Comparison of ENCODE assay signal across 34 cellular contexts in the genomic region with DNA sequence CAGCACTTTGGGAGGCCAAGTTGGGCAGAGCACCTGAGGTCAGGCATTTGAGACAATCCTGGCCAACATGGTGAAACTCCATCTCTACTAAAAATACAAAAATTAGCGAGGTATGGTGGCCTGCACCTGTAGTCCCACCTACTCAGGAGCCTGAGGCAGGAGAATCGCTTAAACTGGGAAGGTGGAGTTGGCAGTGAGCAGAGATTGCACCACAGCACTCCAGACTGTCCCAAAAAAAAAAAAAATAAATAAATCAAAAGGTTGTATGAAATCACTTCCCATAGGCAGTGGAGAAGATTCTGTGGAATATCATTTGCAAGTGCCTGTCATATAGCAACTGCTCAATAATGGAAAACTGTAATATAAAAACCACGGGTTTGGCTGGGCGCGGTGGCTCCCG.
A peak's percentile ranks its signal among the peaks of the same experiment; 100 is the strongest.
DNase-seq lines count a peak whose midpoint lies in the region; ATAC-seq, FAIRE-seq and TF ChIP-seq lines count a peak whose summit lies in the region.
"Had no signal": no experiment of that assay in that cellular context is flagged by ENCODE, and none has a peak within 500 bp of the region (broad histone marks: within the 10 kb centered on the region; RNA-seq: fewer than 3 reads in every experiment).

No MANE protein-coding gene starts in this region.

- H3K4me2 ChIP-seq in HepG2 (ENCODE audit: low read depth, low read length), result no peak overlapping the region
- H3K4me2 ChIP-seq: A549, BLaER1 had no signal

- DNase-seq in MCF 10A (ENCODE audit: unreplicated experiment) (peak; percentile 8), breast epithelium (ENCODE audit: low spot score in 2 of 2) (no peak), right lobe of liver (peak in 1 of 3 donors; percentile 53), HepG2 (ENCODE audit: low spot score) (no peak), left lobe of liver (ENCODE audit: low spot score) (no peak)
- no peak for DNase-seq in CD4-positive, alpha-beta T cell
- DNase-seq: 8988T; ACHN; AML-193; BE2C; C1 segment of cervical spinal cord; Caco-2; Calu3; CD4-positive, alpha-beta memory T cell; CD4-positive, CD25-positive, alpha-beta regulatory T cell; CD8-positive, alpha-beta memory T cell; CD8-positive, alpha-beta T cell; COR-L47; DMS 273 treated with DMSO at 0.1 percent for 48 hours; DMS153; DMS53; DMS79; DMS79 treated with DMSO at 0.1 percent for 48 hours; DND-41; EL had no signal

- BruUV-seq in MCF 10A (replicated peaks; lab: Mats Ljungman, UMichigan), result no TSS peak
- BruUV-seq in HepG2 (replicated peaks; lab: Mats Ljungman, UMichigan), result no TSS peak

- TF ChIP-seq EP300 in HepG2 (IDR thresholded peaks at IDR 0.05; ENCODE audit: low read depth in 2 of 2, low read length in 2 of 2) (no peak), HepG2 (CRISPR knock-in tag; IDR thresholded peaks at IDR 0.05; ENCODE audit: borderline replicate concordance) (no peak)

- H4K20me1 ChIP-seq in HepG2 (ENCODE audit: insufficient read depth, low read length), result no peaks in the 10 kb centered on the region
- H4K20me1 ChIP-seq: BLaER1; BLaER1 treated with 17β-estradiol and CSF1 and Interleukin-3, amounts not matched to agents 10 nM and 100 nM had no signal

- no peaks in the 10 kb centered on the region for H3K27me3 Mint-ChIP-seq in MCF 10A (ENCODE audit: insufficient read depth, unreplicated experiment)
- H3K27me3 Mint-ChIP-seq in CD4-positive, alpha-beta T cell, result no peaks in the 10 kb centered on the region
- H3K27me3 Mint-ChIP-seq: CD4-positive, alpha-beta memory T cell had no signal

- no peaks in the 10 kb centered on the region for H3K9me3 Mint-ChIP-seq in MCF 10A (ENCODE audit: unreplicated experiment)
- no peaks in the 10 kb centered on the region for H3K9me3 Mint-ChIP-seq in CD4-positive, alpha-beta T cell
- H3K9me3 Mint-ChIP-seq: CD4-positive, alpha-beta memory T cell; CD4-positive, CD25-positive, alpha-beta regulatory T cell; CD8-positive, alpha-beta memory T cell; CD8-positive, alpha-beta T cell had no signal

- POLR2A ChIA-PET in MCF 10A (lab: Yijun Ruan, JAX) (interaction anchor here (0.7 to 0.8 kb wide), 2 partner anchors 142 to 435 kb away, joined by 3 to 4 read pairs; no protein-coding TSS in a partner anchor), HepG2 (lab: Yijun Ruan, JAX) (no interaction called here)
- POLR2A ChIA-PET in CD4-positive, alpha-beta T cell (lab: Charles Lee), result no interaction called here

- in situ Hi-C loops in HepG2 (cut with HindIII; ENCODE audit: extremely low pct_ligation_motif_present, low pct_unique_long_range_greater_than_20kb), result no loop called here

- no peak overlapping the region for H3K4me3 Mint-ChIP-seq in MCF 10A (ENCODE audit: unreplicated experiment)
- no peak overlapping the region for H3K4me3 Mint-ChIP-seq in CD4-positive, alpha-beta T cell
- H3K4me3 Mint-ChIP-seq: B cell; CD14-positive monocyte; CD4-positive, alpha-beta memory T cell; CD4-positive, CD25-positive, alpha-beta regulatory T cell; CD8-positive, alpha-beta memory T cell; CD8-positive, alpha-beta T cell had no signal

- H3K36me3 Mint-ChIP-seq in MCF 10A (ENCODE audit: insufficient read depth, unreplicated experiment), result no peaks in the 10 kb centered on the region
- no peaks in the 10 kb centered on the region for H3K36me3 Mint-ChIP-seq in CD4-positive, alpha-beta T cell (ENCODE audit: low read depth)
- H3K36me3 Mint-ChIP-seq: CD14-positive monocyte; CD4-positive, alpha-beta memory T cell; CD4-positive, CD25-positive, alpha-beta regulatory T cell; CD8-positive, alpha-beta memory T cell; CD8-positive, alpha-beta T cell had no signal

- CTCF ChIA-PET in MCF 10A (lab: Yijun Ruan, JAX) (interaction anchor here (0.7 to 10.1 kb wide), 5 partner anchors 63 to 283 kb away, joined by 3 to 98 read pairs (median 4); no protein-coding TSS in a partner anchor), HepG2 (lab: Yijun Ruan, JAX; ENCODE audit: low intra/inter-chr PET ratio, low total read pairs) (no interaction called here)
- CTCF ChIA-PET in CD4-positive, alpha-beta T cell (lab: Charles Lee), result no interaction called here

- intact Hi-C loops in MCF 10A (cut with micrococcal nuclease), result no loop called here
- intact Hi-C loops in breast epithelium (cut with DNase I; ENCODE audit: low total_unique reads), result loop anchor here (10.0 kb wide), 1 partner anchor 151 kb away; no protein-coding TSS in a partner anchor
- intact Hi-C loops in right lobe of liver (cut with DNase I), result no loop called here
- intact Hi-C loops in HepG2 (cut with micrococcal nuclease; ENCODE audit: unreplicated experiment), result no loop called here
- intact Hi-C loops in CD4-positive, alpha-beta T cell (cut with DNase I, micrococcal nuclease), result no loop called here

- H3K27me3 ChIP-seq in breast epithelium (no peaks in the 10 kb centered on the region), right lobe of liver (no peaks in the 10 kb centered on the region), HepG2 (ENCODE audit: control insufficient read depth in 1 of 2, insufficient read depth in 2 of 2, low read length in 2 of 2) (no peaks in the 10 kb centered on the region)
- no peaks in the 10 kb centered on the region for H3K27me3 ChIP-seq in CD4-positive, alpha-beta T cell (ENCODE audit: control insufficient read depth, insufficient read depth, low read length)
- H3K27me3 ChIP-seq: BE2C; BLaER1; BLaER1 treated with 17β-estradiol and CSF1 and Interleukin-3, amounts not matched to agents 10 nM and 100 nM had no signal

- H3K9ac ChIP-seq in HepG2 (ENCODE audit: insufficient read depth, low read depth, low read length), result no peak overlapping the region
- H3K9ac ChIP-seq: BLaER1; BLaER1 treated with 17β-estradiol and CSF1 and Interleukin-3, amounts not matched to agents 10 nM and 100 nM had no signal

- H3K9me3 ChIP-seq in breast epithelium (no peaks in the 10 kb centered on the region), right lobe of liver (no peaks in the 10 kb centered on the region), HepG2 (ENCODE audit: low read length) (no peaks in the 10 kb centered on the region)
- H3K9me3 ChIP-seq in CD4-positive, alpha-beta T cell (ENCODE audit: control insufficient read depth, low read length), result no peaks in the 10 kb centered on the region
- H3K9me3 ChIP-seq: A549; BE2C; BLaER1; BLaER1 treated with 17β-estradiol and CSF1 and Interleukin-3, amounts not matched to agents 10 nM and 100 nM; Caco-2 had no signal

- no peak overlapping the region for H2AFZ ChIP-seq in HepG2 (ENCODE audit: low read length)

- H3K4me3 ChIP-seq in breast epithelium (no peak overlapping the region), right lobe of liver (no peak overlapping the region), HepG2 (replicated peaks in 1 of 3; ENCODE audit: insufficient read depth in 1 of 3, low read depth in 2 of 3, low read length in 3 of 3) (no peak overlapping the region)
- H3K4me3 ChIP-seq: A549; BLaER1; BLaER1 treated with 17β-estradiol and CSF1 and Interleukin-3, amounts not matched to agents 10 nM and 100 nM had no signal

- no peak overlapping the region for H3K27ac Mint-ChIP-seq in MCF 10A (ENCODE audit: low read depth, unreplicated experiment)
- no peak overlapping the region for H3K27ac Mint-ChIP-seq in CD4-positive, alpha-beta T cell
- H3K27ac Mint-ChIP-seq: B cell; CD14-positive monocyte; CD4-positive, alpha-beta memory T cell; CD4-positive, CD25-positive, alpha-beta regulatory T cell; CD8-positive, alpha-beta memory T cell; CD8-positive, alpha-beta T cell had no signal

- H3K4me1 Mint-ChIP-seq in MCF 10A (ENCODE audit: insufficient read depth, unreplicated experiment), result no peaks in the 10 kb centered on the region
- no peaks in the 10 kb centered on the region for H3K4me1 Mint-ChIP-seq in CD4-positive, alpha-beta T cell (ENCODE audit: low read depth)

- H3K27ac ChIP-seq in breast epithelium (no peak overlapping the region), right lobe of liver (no peak overlapping the region), HepG2 (ENCODE audit: extremely low read length, insufficient read depth, low read length) (no peak overlapping the region)
- no peak overlapping the region for H3K27ac ChIP-seq in CD4-positive, alpha-beta T cell (ENCODE audit: low read depth, low read length)
- H3K27ac ChIP-seq: 22Rv1; A549; BLaER1; BLaER1 treated with 17β-estradiol and CSF1 and Interleukin-3, amounts not matched to agents 10 nM and 100 nM; C4-2B had no signal

- no peaks in the 10 kb centered on the region for H3K79me2 ChIP-seq in HepG2 (ENCODE audit: insufficient read depth, low read length)

- TF ChIP-seq POLR2A in breast epithelium (IDR thresholded peaks at IDR 0.05) (no peak), right lobe of liver (IDR thresholded peaks at IDR 0.05) (no peak), HepG2 (IDR thresholded peaks at IDR 0.05; ENCODE audit: insufficient read depth in 1 of 2, low read depth in 2 of 2, low read length in 2 of 2) (no peak)

- H3K4me1 ChIP-seq in breast epithelium (no peaks in the 10 kb centered on the region), right lobe of liver (peaks cover 0 to 3% (median 0%) of the 10 kb centered on the region in 4 donors), HepG2 (ENCODE audit: insufficient read depth, low read length) (peaks cover 10% of the 10 kb centered on the region)
- H3K4me1 ChIP-seq: A549, BE2C, Caco-2 had no signal

- TF ChIP-seq RAD21 in HepG2 (CRISPR knock-in tag; IDR thresholded peaks at IDR 0.05), result no peak

- 77% methylated on average over 6 of the region's 6 CpGs for WGBS in right lobe of liver (ENCODE audit: insufficient coverage, low coverage, low lambda C conversion rate, missing lambda C conversion rate)
- WGBS in HepG2 (ENCODE audit: low lambda C conversion rate), result 66% methylated on average over 6 of the region's 6 CpGs

- no peak for FAIRE-seq in HepG2 (lab: Jason Lieb, UNC)
- FAIRE-seq: A204.1, A549, D721Med had no signal

- peak; percentile 63 to 76 (median 73) for ATAC-seq in right lobe of liver
- no peak for ATAC-seq in HepG2
- ATAC-seq in left lobe of liver, result peak; percentile 77
- no peak for ATAC-seq in CD4-positive, alpha-beta T cell (ENCODE audit: poor library complexity)
- ATAC-seq: A549; CD8-positive, alpha-beta T cell had no signal

- TF ChIP-seq CTCF in MCF 10A (IDR thresholded peaks at IDR 0.05; ENCODE audit: unreplicated experiment), result no peak
- TF ChIP-seq CTCF in breast epithelium (IDR thresholded peaks at IDR 0.05), result no peak
- no peak for TF ChIP-seq CTCF in right lobe of liver (IDR thresholded peaks at IDR 0.05)
- TF ChIP-seq CTCF in HepG2 (CRISPR knock-in tag; IDR thresholded peaks at IDR 0.05), result no peak
- TF ChIP-seq CTCF in CD4-positive, alpha-beta T cell (IDR thresholded peaks at IDR 0.05), result no peak

- H3K36me3 ChIP-seq in breast epithelium (no peaks in the 10 kb centered on the region), right lobe of liver (no peaks in the 10 kb centered on the region), HepG2 (replicated peaks in 1 of 2; ENCODE audit: control insufficient read depth in 1 of 2, insufficient read depth in 2 of 2, low read length in 2 of 2) (no peaks in the 10 kb centered on the region)
- H3K36me3 ChIP-seq: BE2C; BLaER1; BLaER1 treated with 17β-estradiol and CSF1 and Interleukin-3, amounts not matched to agents 10 nM and 100 nM had no signal

TF ChIP-seq in HepG2, 621 proteins besides CTCF, POLR2A, EP300 and RAD21 (continues in another document):
- TF ChIP-seq ELF4 (CRISPR knock-in tag; IDR thresholded peaks at IDR 0.05; ENCODE audit: borderline replicate concordance), result no peak
- no peak for TF ChIP-seq ZNF20 (CRISPR knock-in tag; IDR thresholded peaks at IDR 0.05)
- TF ChIP-seq NR3C1 (CRISPR knock-in tag; IDR thresholded peaks at IDR 0.05), result no peak
- TF ChIP-seq PTBP1 (IDR thresholded peaks at IDR 0.05; ENCODE audit: low read depth, low read length, poor library complexity, severe bottlenecking), result no peak

Comparison
In these comparisons a context has a peak if more than half of its experiments do, and no peak if none do; other contexts are left out.
1. ATAC-seq: peak in right lobe of liver (4 of 4) and left lobe of liver (single experiment); none in HepG2 (single experiment) and CD4-positive, alpha-beta T cell (single experiment).